In the genomic region with DNA sequence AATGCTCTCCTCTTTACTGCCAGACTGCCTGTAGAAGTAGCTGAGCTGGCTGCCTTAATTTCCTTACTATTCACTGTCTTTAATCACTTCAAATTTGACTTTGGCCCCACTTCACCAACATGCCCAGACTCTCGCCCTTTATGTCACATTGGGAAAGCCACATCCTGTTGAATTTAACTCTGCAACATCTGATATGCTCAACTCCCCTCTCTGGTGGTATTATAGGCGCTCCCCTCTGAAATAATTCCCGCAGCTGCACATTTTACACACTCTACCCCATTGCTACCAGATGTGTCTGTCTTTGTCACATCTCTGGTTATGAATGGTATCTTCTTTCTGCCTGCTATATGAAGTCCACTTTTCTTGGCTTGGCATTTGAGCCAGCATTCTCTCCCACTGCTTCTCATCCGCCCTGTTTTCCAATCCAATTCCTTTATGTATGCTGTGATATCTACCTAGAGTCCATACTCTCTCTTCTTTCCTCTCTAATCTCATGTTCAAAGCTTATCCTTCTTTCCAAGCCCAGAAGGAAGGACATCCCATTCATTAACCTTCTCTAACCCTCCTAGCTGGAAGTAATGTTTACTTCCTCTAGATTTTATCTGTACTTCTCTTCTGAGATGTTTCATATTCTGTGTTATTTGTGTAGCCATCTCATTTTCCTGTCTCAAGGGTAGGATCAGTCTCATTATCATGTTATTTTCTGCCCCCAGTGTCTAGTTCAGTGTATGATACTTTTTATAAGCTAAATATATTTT, we compare ENCODE assay signal across 20 cellular contexts.
A peak's percentile ranks its signal among the peaks of the same experiment; 100 is the strongest.
DNase-seq lines count a peak whose midpoint lies in the region; ATAC-seq, FAIRE-seq and TF ChIP-seq lines count a peak whose summit lies in the region.
"Had no signal": no experiment of that assay in that cellular context is flagged by ENCODE, and none has a peak within 500 bp of the region (broad histone marks: within the 10 kb centered on the region; RNA-seq: fewer than 3 reads in every experiment).

No MANE protein-coding gene starts in this region.

- H3K4me1 ChIP-seq in smooth muscle cell (ENCODE audit: low read depth) (peaks cover 7% of the 10 kb centered on the region), Peyer's patch (no peaks in the 10 kb centered on the region)
- H3K4me1 ChIP-seq: A549, breast epithelium had no signal

- FAIRE-seq in bronchial epithelial cell (lab: Jason Lieb, UNC): no peak
- no peak for FAIRE-seq in urothelium cell line (lab: Jason Lieb, UNC)
- FAIRE-seq: A549 had no signal

- H3K4me1 Mint-ChIP-seq in activated CD8-positive, alpha-beta memory T cell treated with anti-CD3 and anti-CD28 coated beads, Interleukin-2, amount 10 ng/mL, durations not matched to agents 7 days and 5 days: peaks cover 21% of the 10 kb centered on the region

- H3K9me3 Mint-ChIP-seq in activated CD8-positive, alpha-beta memory T cell treated with anti-CD3 and anti-CD28 coated beads, Interleukin-2, amount 10 ng/mL, durations not matched to agents 7 days and 5 days (ENCODE audit: low read depth): no peaks in the 10 kb centered on the region

- no peak for DNase-seq in activated CD8-positive, alpha-beta memory T cell treated with anti-CD3 and anti-CD28 coated beads, Interleukin-2, amount 10 ng/mL, durations not matched to agents 7 days and 5 days
- DNase-seq in activated CD8-positive, alpha-beta memory T cell treated with anti-CD3 and anti-CD28 coated beads, Interleukin-2, amount 50 U/mL, for 48 hours: no peak
- peak; percentile 40 for DNase-seq in OCI-M1 (lab: John Stamatoyannopoulos, UW)
- peak; percentile 7 for DNase-seq in bronchial epithelial cell (ENCODE audit: low read depth)
- no peak for DNase-seq in smooth muscle cell (lab: John Stamatoyannopoulos, UW; ENCODE audit: unreplicated experiment)
- no peak for DNase-seq in Peyer's patch
- no peak for DNase-seq in posterior vena cava (ENCODE audit: low spot score)
- no peak for DNase-seq in urothelium cell line (ENCODE audit: low spot score)
- DNase-seq: activated gamma-delta T cell treated with Interleukin-2 at 50 U/mL for 16 hours; effector CD4-positive, alpha-beta T cell; hypothalamus; left cardiac atrium; NCI-H146; NCI-H446 treated with DMSO at 0.1 percent for 48 hours; spleen had no signal

- H3K27me3 ChIP-seq in bronchial epithelial cell (ENCODE audit: control insufficient read depth, insufficient read depth, low read length) (no peaks in the 10 kb centered on the region), smooth muscle cell (ENCODE audit: low read depth) (no peaks in the 10 kb centered on the region), Peyer's patch (no peaks in the 10 kb centered on the region)
- H3K27me3 ChIP-seq: breast epithelium, SJCRH30, spleen had no signal

- H3K9me3 ChIP-seq in smooth muscle cell (replicated peaks; ENCODE audit: low read depth): no peaks in the 10 kb centered on the region
- no peaks in the 10 kb centered on the region for H3K9me3 ChIP-seq in Peyer's patch
- H3K9me3 ChIP-seq: A549, breast epithelium, SJCRH30, spleen had no signal

- ATAC-seq in activated CD8-positive, alpha-beta memory T cell treated with anti-CD3 and anti-CD28 coated beads, Interleukin-2, amount 10 ng/mL, durations not matched to agents 7 days and 5 days: no peak
- ATAC-seq: A549 had no signal

- H2AFZ ChIP-seq in smooth muscle cell (ENCODE audit: low read depth): no peak overlapping the region

- peak overlapping the region; percentile 7 for H3K27ac Mint-ChIP-seq in activated CD8-positive, alpha-beta memory T cell treated with anti-CD3 and anti-CD28 coated beads, Interleukin-2, amount 10 ng/mL, durations not matched to agents 7 days and 5 days
- H3K27ac Mint-ChIP-seq: progenitor cell of endocrine pancreas had no signal

- TF ChIP-seq CTCF in bronchial epithelial cell (IDR thresholded peaks at IDR 0.05; ENCODE audit: insufficient read depth, low read length, severe bottlenecking) (no peak), smooth muscle cell (IDR thresholded peaks at IDR 0.05; ENCODE audit: borderline replicate concordance, insufficient read depth, poor library complexity, severe bottlenecking) (no peak), Peyer's patch (IDR thresholded peaks at IDR 0.05) (no peak)

- 82% methylated on average over 4 of the region's 4 CpGs for WGBS in smooth muscle cell (ENCODE audit: low lambda C conversion rate)

- H3K4me3 ChIP-seq in bronchial epithelial cell (ENCODE audit: low read depth, low read length) (no peak overlapping the region), smooth muscle cell (no peak overlapping the region), Peyer's patch (no peak overlapping the region)
- H3K4me3 ChIP-seq: A549, breast epithelium, SJCRH30, spleen had no signal

- no peaks in the 10 kb centered on the region for H3F3A ChIP-seq in smooth muscle cell (ENCODE audit: low read depth)

- peak overlapping the region; percentile 38 for H3K4me2 ChIP-seq in smooth muscle cell
- H3K4me2 ChIP-seq: A549, KMS-11 had no signal

- peaks cover 15% of the 10 kb centered on the region for H3K79me2 ChIP-seq in smooth muscle cell (ENCODE audit: low read depth)

- H3K36me3 ChIP-seq in bronchial epithelial cell (ENCODE audit: control insufficient read depth, insufficient read depth, low read length): no peaks in the 10 kb centered on the region
- H3K36me3 ChIP-seq in smooth muscle cell (ENCODE audit: low read depth): no peaks in the 10 kb centered on the region
- H3K36me3 ChIP-seq in Peyer's patch: no peaks in the 10 kb centered on the region
- H3K36me3 ChIP-seq: breast epithelium, SJCRH30, spleen had no signal

- intact Hi-C loops in posterior vena cava (cut with DNase I): no loop called here

- no peaks in the 10 kb centered on the region for H3K27me3 Mint-ChIP-seq in activated CD8-positive, alpha-beta memory T cell treated with anti-CD3 and anti-CD28 coated beads, Interleukin-2, amount 10 ng/mL, durations not matched to agents 7 days and 5 days
- H3K27me3 Mint-ChIP-seq: progenitor cell of endocrine pancreas had no signal

- TF ChIP-seq POLR2A in Peyer's patch (IDR thresholded peaks at IDR 0.05): no peak

- no peak overlapping the region for H3K4me3 Mint-ChIP-seq in activated CD8-positive, alpha-beta memory T cell treated with anti-CD3 and anti-CD28 coated beads, Interleukin-2, amount 10 ng/mL, durations not matched to agents 7 days and 5 days

- CTCF ChIA-PET in activated CD8-positive, alpha-beta memory T cell treated with anti-CD3 and anti-CD28 coated beads, Interleukin-2, amount 10 ng/mL, durations not matched to agents 7 days and 5 days (lab: Charles Lee): interaction anchor here (0.6 to 1.6 kb wide), 6 partner anchors 22 to 158 kb away, joined by 3 to 6 read pairs (median 3); no protein-coding TSS in a partner anchor

- no peak overlapping the region for H3K9ac ChIP-seq in smooth muscle cell (ENCODE audit: low read depth)
- H3K9ac ChIP-seq: KMS-11 had no signal

- peak overlapping the region; percentile 34 for H3K27ac ChIP-seq in smooth muscle cell (ENCODE audit: low read depth)
- no peak overlapping the region for H3K27ac ChIP-seq in Peyer's patch
- H3K27ac ChIP-seq: A549, breast epithelium, KMS-11, SJCRH30, spleen had no signal

- H4K20me1 ChIP-seq in smooth muscle cell (ENCODE audit: low read depth): peaks cover 53% of the 10 kb centered on the region

- H3K36me3 Mint-ChIP-seq in activated CD8-positive, alpha-beta memory T cell treated with anti-CD3 and anti-CD28 coated beads, Interleukin-2, amount 10 ng/mL, durations not matched to agents 7 days and 5 days: no peaks in the 10 kb centered on the region

Comparison
In these comparisons a context has a peak if more than half of its experiments do, and no peak if none do; other contexts are left out.
1. DNase-seq: peak in OCI-M1 (single experiment) and bronchial epithelial cell (single experiment); none in activated CD8-positive, alpha-beta memory T cell treated with anti-CD3 and anti-CD28 coated beads, Interleukin-2, amount 10 ng/mL, durations not matched to agents 7 days and 5 days (single experiment), activated CD8-positive, alpha-beta memory T cell treated with anti-CD3 and anti-CD28 coated beads, Interleukin-2, amount 50 U/mL, for 48 hours (single experiment), smooth muscle cell (single experiment), Peyer's patch (0 of 3), posterior vena cava (single experiment) and urothelium cell line (single experiment).